16 cellular contexts compared by ENCODE assay signal in the genomic region with DNA sequence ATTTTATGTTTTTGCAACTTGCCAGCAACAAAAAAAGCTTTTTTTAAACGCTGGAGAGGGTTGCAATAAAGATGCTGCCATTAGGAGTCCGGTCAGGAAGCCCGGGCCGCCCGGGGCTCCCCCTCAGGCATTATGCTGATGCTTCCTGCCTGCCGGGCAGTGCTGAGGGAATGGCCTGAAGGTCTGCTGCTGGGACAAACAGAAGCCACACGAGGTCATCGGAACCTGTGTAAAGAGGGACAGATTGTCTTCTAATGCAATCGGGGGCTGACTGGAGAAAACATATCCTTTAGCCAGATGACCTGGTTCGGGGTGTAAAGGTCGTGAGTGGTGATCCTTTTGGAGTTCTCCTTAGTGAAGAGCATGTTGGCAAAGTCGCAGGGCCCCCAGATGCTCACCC. TPM values are rescaled to one million over a fixed set of nuclear protein-coding genes. Genes with fewer than 3 reads are reported as not detected.
DNase-seq lines count a peak whose midpoint lies in the region; ATAC-seq and TF ChIP-seq lines count a peak whose summit lies in the region.
"Had no signal": no experiment of that assay in that cellular context is flagged by ENCODE, and none has a peak within 500 bp of the region (broad histone marks: within the 10 kb centered on the region; RNA-seq: fewer than 3 reads in every experiment).

No MANE protein-coding gene starts in this region.

- WGBS in esophagus, 2 donors: 29 to 33% methylated on average over 12 of the region's 12 CpGs

- peaks cover 46% of the 10 kb centered on the region for H3K4me1 ChIP-seq in BLaER1
- peaks cover 10% of the 10 kb centered on the region for H3K4me1 ChIP-seq in Loucy (ENCODE audit: insufficient read depth, low read length, poor library complexity, severe bottlenecking)
- peaks cover 0 to 11% of the 10 kb centered on the region in 2 donors for H3K4me1 ChIP-seq in esophagus (ENCODE audit: control insufficient read depth in 2 of 2, insufficient read depth in 2 of 2, low read length in 1 of 2)
- H3K4me1 ChIP-seq in mucosa of stomach (ENCODE audit: control insufficient read depth, insufficient read depth, low read length): peaks cover 42% of the 10 kb centered on the region
- H3K4me1 ChIP-seq in CD8-positive, alpha-beta memory T cell (ENCODE audit: insufficient read depth, low read length): peaks cover 12% of the 10 kb centered on the region
- H3K4me1 ChIP-seq in colonic mucosa: peaks cover 9% of the 10 kb centered on the region

- TF ChIP-seq CTCF in Loucy (conservative IDR thresholded peaks at IDR 0.05; ENCODE audit: low read length) (no peak), colonic mucosa (IDR thresholded peaks at IDR 0.05) (no peak)

- no peaks in the 10 kb centered on the region for H3K9me2 ChIP-seq in Loucy (replicated peaks; ENCODE audit: low read depth, low read length)

- DNase-seq in midbrain (lab: John Stamatoyannopoulos, UW) (no peak), colonic mucosa (no peak)
- DNase-seq in CD8-positive, alpha-beta memory T cell: no peak
- DNase-seq: activated CD4-positive, alpha-beta memory T cell treated with anti-CD3 and anti-CD28 coated beads for 36 hours; DMS 273 treated with DMSO at 0.1 percent for 48 hours; effector CD4-positive, alpha-beta T cell; NCI-H1417; NCI-H524 treated with DMSO at 0.1 percent for 48 hours; occipital lobe; T1000 had no signal

- H3K4me1 Mint-ChIP-seq in CD8-positive, alpha-beta memory T cell: peaks cover 11 to 16% (median 14%) of the 10 kb centered on the region in 3 donors

- H3K9me3 ChIP-seq in BLaER1 (no peaks in the 10 kb centered on the region), Loucy (ENCODE audit: insufficient read depth, low read depth, low read length) (no peaks in the 10 kb centered on the region), esophagus (ENCODE audit: control insufficient read depth in 2 of 2, insufficient read depth in 1 of 2, low read depth in 1 of 2, low read length in 1 of 2) (no peaks in the 10 kb centered on the region), mucosa of stomach (ENCODE audit: control insufficient read depth, low read length) (no peaks in the 10 kb centered on the region), colonic mucosa (no peaks in the 10 kb centered on the region)
- H3K9me3 ChIP-seq in CD8-positive, alpha-beta memory T cell (ENCODE audit: low read length): no peaks in the 10 kb centered on the region
- H3K9me3 ChIP-seq: tibial nerve had no signal

- H3K36me3 Mint-ChIP-seq in CD8-positive, alpha-beta memory T cell: peaks cover 0 to 7% (median 0%) of the 10 kb centered on the region in 3 donors

- H3K27me3 Mint-ChIP-seq in CD8-positive, alpha-beta memory T cell: no peaks in the 10 kb centered on the region

- no peak overlapping the region for H3K27ac ChIP-seq in BLaER1
- peak overlapping the region; percentile 64 to 73 for H3K27ac ChIP-seq in esophagus (ENCODE audit: low read depth in 2 of 2, low read length in 1 of 2)
- no peak overlapping the region for H3K27ac ChIP-seq in CD8-positive, alpha-beta memory T cell (ENCODE audit: low read depth, low read length)
- H3K27ac ChIP-seq in colonic mucosa: no peak overlapping the region
- H3K27ac ChIP-seq: tibial nerve had no signal

- H3K9ac ChIP-seq in BLaER1 (no peak overlapping the region), Loucy (ENCODE audit: low read depth, low read length, poor library complexity, severe bottlenecking) (no peak overlapping the region), mucosa of stomach (ENCODE audit: low read length) (peak overlapping the region; percentile 93), colonic mucosa (ENCODE audit: low read depth in 2 of 2, low read length in 2 of 2) (peak overlapping the region in 1 of 2 donors; percentile 94)

- intact Hi-C loops in colonic mucosa (cut with DNase I): no loop called here

- 0 out of 2 replicates have a peak, but pooled peaks cover 9% of the 10 kb centered on the region for H4K20me1 ChIP-seq in BLaER1
- no peaks in the 10 kb centered on the region for H4K20me1 ChIP-seq in Loucy (ENCODE audit: insufficient read depth, low read length, poor library complexity, severe bottlenecking)

- H3K4me2 ChIP-seq in BLaER1 (peak overlapping the region; percentile 84), Loucy (ENCODE audit: low read depth, low read length, poor library complexity, severe bottlenecking) (peak overlapping the region; percentile 88)

- no peaks in the 10 kb centered on the region for H3K79me2 ChIP-seq in Loucy (ENCODE audit: insufficient read depth, low read length)

- no peak for ATAC-seq in HG03565 (IDR thresholded peaks at IDR 0.05; ENCODE audit: unreplicated experiment)

- POLR2A ChIA-PET in CD8-positive, alpha-beta memory T cell (lab: Charles Lee): no interaction called here

- H3K9me3 Mint-ChIP-seq in CD8-positive, alpha-beta memory T cell: no peaks in the 10 kb centered on the region
- H3K9me3 Mint-ChIP-seq: activated CD4-positive, alpha-beta memory T cell treated with anti-CD3 and anti-CD28 coated beads for 36 hours had no signal

- CTCF ChIA-PET in CD8-positive, alpha-beta memory T cell (lab: Charles Lee): interaction anchor here (0.8 to 4.9 kb wide), 2 partner anchors 9 to 12 kb away, joined by 3 to 30 read pairs; no protein-coding TSS in a partner anchor

- H2AFZ ChIP-seq in Loucy (ENCODE audit: low read length): no peak overlapping the region

- H3K4me3 ChIP-seq in BLaER1 (no peak overlapping the region), Loucy (ENCODE audit: low read length, poor library complexity, severe bottlenecking) (no peak overlapping the region), esophagus (ENCODE audit: low read depth in 1 of 2, low read length in 2 of 2) (peak overlapping the region; percentile 24 to 76), mucosa of stomach (ENCODE audit: low read length) (peak overlapping the region; percentile 91), colonic mucosa (no peak overlapping the region)
- H3K4me3 ChIP-seq in CD8-positive, alpha-beta memory T cell (ENCODE audit: low read length): no peak overlapping the region

- H3K36me3 ChIP-seq in BLaER1: peaks cover 8% of the 10 kb centered on the region; the same call in 1 of the 2 replicates
- H3K36me3 ChIP-seq in Loucy (ENCODE audit: insufficient read depth, low read length): no peaks in the 10 kb centered on the region
- peaks cover 0 to 2% of the 10 kb centered on the region in 2 donors for H3K36me3 ChIP-seq in esophagus (ENCODE audit: control insufficient read depth in 2 of 2, insufficient read depth in 2 of 2, low read length in 1 of 2)
- H3K36me3 ChIP-seq in mucosa of stomach (ENCODE audit: control insufficient read depth, insufficient read depth, low read length): no peaks in the 10 kb centered on the region
- H3K36me3 ChIP-seq in CD8-positive, alpha-beta memory T cell (ENCODE audit: insufficient read depth, low read length): no peaks in the 10 kb centered on the region
- no peaks in the 10 kb centered on the region for H3K36me3 ChIP-seq in colonic mucosa
- H3K36me3 ChIP-seq: tibial nerve had no signal

- H3F3A ChIP-seq in Loucy (ENCODE audit: low read depth): no peaks in the 10 kb centered on the region

- H3K27me3 ChIP-seq in BLaER1 (no peaks in the 10 kb centered on the region; the same call in 1 of the 2 replicates), Loucy (ENCODE audit: insufficient read depth, low read length, poor library complexity, severe bottlenecking) (no peaks in the 10 kb centered on the region), esophagus (ENCODE audit: control insufficient read depth in 1 of 2, insufficient read depth in 2 of 2, low read length in 2 of 2) (no peaks in the 10 kb centered on the region), mucosa of stomach (ENCODE audit: control insufficient read depth, insufficient read depth, low read length) (no peaks in the 10 kb centered on the region), colonic mucosa (no peaks in the 10 kb centered on the region)
- no peaks in the 10 kb centered on the region for H3K27me3 ChIP-seq in CD8-positive, alpha-beta memory T cell (ENCODE audit: insufficient read depth, low read length, poor library complexity, severe bottlenecking)
- H3K27me3 ChIP-seq: tibial nerve had no signal

- H3K4me3 Mint-ChIP-seq in CD8-positive, alpha-beta memory T cell: peak overlapping the region in 1 of 7 donors; percentile 25
- H3K4me3 Mint-ChIP-seq: activated CD4-positive, alpha-beta memory T cell treated with anti-CD3 and anti-CD28 coated beads for 36 hours had no signal

- H3K27ac Mint-ChIP-seq in CD8-positive, alpha-beta memory T cell: no peak overlapping the region
- H3K27ac Mint-ChIP-seq: activated CD4-positive, alpha-beta memory T cell treated with anti-CD3 and anti-CD28 coated beads for 36 hours had no signal

RNA-seq across cellular contexts. Expression of a gene that starts 2.3 kb away (rescaled TPM):
- polyA plus RNA-seq in esophagus: 100 to 1,000 TPM in 1 of 2 donors, 10 to 100 TPM in 1; 79.1 to 142 TPM
- 10 to 100 TPM; 13.3 to 14.0 TPM for total RNA-seq in CD8-positive, alpha-beta memory T cell
- polyA plus RNA-seq in CD8-positive, alpha-beta memory T cell: 6.2 TPM
- total RNA-seq in colonic mucosa: 100 to 1,000 TPM; 150 to 201 TPM

Comparison
In these comparisons a context has a peak if more than half of its experiments do, and no peak if none do; other contexts are left out.
1. H3K27ac ChIP-seq: peak in esophagus (2 of 2); none in BLaER1 (single experiment), CD8-positive, alpha-beta memory T cell (single experiment) and colonic mucosa (single experiment).
2. H3K4me3 ChIP-seq: peak in esophagus (2 of 2) and mucosa of stomach (single experiment); none in BLaER1 (single experiment), Loucy (single experiment), CD8-positive, alpha-beta memory T cell (single experiment) and colonic mucosa (single experiment).
3. RNA of a gene that starts 2.3 kb away (total RNA-seq): 150 to 201 TPM in colonic mucosa; 13.3 to 14.0 TPM in CD8-positive, alpha-beta memory T cell; every median in the first group is over 10 times any median in the second.